ENCODE assay signal across 8 cellular contexts in the genomic region with DNA sequence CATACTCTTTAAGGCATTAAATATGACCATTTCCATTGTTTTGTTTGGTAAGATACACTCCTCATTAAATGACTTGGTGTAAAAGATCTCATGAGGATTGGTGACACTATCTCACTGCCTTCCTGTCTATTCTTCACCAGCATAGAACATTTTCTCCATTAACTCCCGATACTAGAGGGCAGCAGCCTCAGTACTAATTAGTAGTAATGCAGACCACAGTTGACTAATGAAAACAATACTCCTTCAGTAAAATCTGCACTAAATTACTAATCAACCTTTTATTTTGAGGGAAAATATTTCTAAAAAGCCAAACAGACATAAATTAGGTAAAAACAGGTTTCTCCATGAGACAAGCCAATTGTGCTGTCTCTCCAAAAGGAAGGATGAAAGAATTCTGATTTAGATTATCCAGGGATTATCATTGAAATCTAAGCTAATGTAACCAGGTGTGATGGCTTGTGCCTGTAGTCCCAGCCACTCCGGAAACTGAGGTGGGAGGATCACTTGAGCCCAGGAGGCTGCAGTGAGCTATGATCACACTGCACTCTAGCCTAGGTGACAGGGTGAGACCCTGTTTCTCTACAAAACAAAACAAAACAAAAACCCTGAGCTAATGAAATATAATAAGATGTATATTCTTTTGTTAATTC. TPM values are rescaled to one million over a fixed set of nuclear protein-coding genes. Genes with fewer than 3 reads are reported as not detected.
DNase-seq lines count a peak whose midpoint lies in the region; FAIRE-seq and TF ChIP-seq lines count a peak whose summit lies in the region.

No MANE protein-coding gene starts in this region.

- H3K4me3 Mint-ChIP-seq in brain: peak overlapping the region in 4 of 5 experiments; percentile 12 to 71 (median 60)

- DNase-seq in SKM-1 (lab: John Stamatoyannopoulos, UW; ENCODE audit: unreplicated experiment) (peak; percentile 17), SKM-1 treated with dmso at 0.1 percent for 144 hours (lab: John Stamatoyannopoulos, UW; ENCODE audit: unreplicated experiment) (no peak), NCI-H1417 treated with DMSO at 0.1 percent for 48 hours (lab: John Stamatoyannopoulos, UW) (peak; percentile 37), HuH-7.5 (ENCODE audit: low spot score) (no peak)
- DNase-seq in stimulated activated CD4-positive, alpha-beta T cell treated with anti-CD3 and anti-CD28 coated beads, Interleukin-2, amount 100 ng/mL, for 24 hours: peak; percentile 59 to 80

- H3K4me1 Mint-ChIP-seq in brain: peaks cover 38% of the 10 kb centered on the region

- H3K27ac Mint-ChIP-seq in brain: peak overlapping the region; percentile 4 to 75 (median 67)

- peak; percentile 81 to 83 for TF ChIP-seq CTCF in brain (conservative IDR thresholded peaks at IDR 0.05)

- peaks cover 0 to 3% (median 0%) of the 10 kb centered on the region in 5 experiments for H3K9me3 Mint-ChIP-seq in brain

- FAIRE-seq in TTC549 (lab: Jason Lieb, UNC) (peak; percentile 88), islet of Langerhans (lab: Jason Lieb, UNC) (peak; percentile 98)

- no peaks in the 10 kb centered on the region for H3K27me3 Mint-ChIP-seq in brain

- no peaks in the 10 kb centered on the region for H3K36me3 Mint-ChIP-seq in brain

RNA-seq across cellular contexts. Expression of gene PGM2L1, which starts 9.4 kb away (rescaled TPM):
- polyA plus RNA-seq in brain (ENCODE audit: insufficient read depth, low read depth, low replicate concordance): 13.0 TPM

Comparison
In these comparisons a context has a peak if more than half of its experiments do, and no peak if none do; other contexts are left out.
1. DNase-seq: peak in SKM-1 (single experiment), NCI-H1417 treated with DMSO at 0.1 percent for 48 hours (single experiment) and stimulated activated CD4-positive, alpha-beta T cell treated with anti-CD3 and anti-CD28 coated beads, Interleukin-2, amount 100 ng/mL, for 24 hours (2 of 2); none in SKM-1 treated with dmso at 0.1 percent for 144 hours (single experiment) and HuH-7.5 (single experiment).